In genomic region chr14:73246387-73247150, GRCh38 we compare ENCODE assay signal across 9 cellular contexts. TPM values are rescaled to one million over a fixed set of nuclear protein-coding genes. Genes with fewer than 3 reads are reported as not detected.
DNase-seq lines count a peak whose midpoint lies in the region; ATAC-seq, FAIRE-seq and TF ChIP-seq lines count a peak whose summit lies in the region.
"Had no signal": no experiment of that assay in that cellular context is flagged by ENCODE, and none has a peak within 500 bp of the region (broad histone marks: within the 10 kb centered on the region; RNA-seq: fewer than 3 reads in every experiment).

No MANE protein-coding gene starts in this region.

- 93% methylated on average over 6 of the region's 18 CpGs; no CpG with 5 or more reads in 1 of the 2 experiments for WGBS in IMR-90 (ENCODE audit: extremely low coverage in 2 of 2, insufficient read length in 1 of 2), 2 experiments
- 68 to 87% (median 83%) methylated on average over 17 to 18 of the region's 18 CpGs for WGBS in small intestine, 3 donors

- peaks cover 6% of the 10 kb centered on the region; the same call in 1 of the 2 replicates for H3K9me1 ChIP-seq in IMR-90 (ENCODE audit: insufficient read depth, low read length)

- TF ChIP-seq CTCF in CD14-positive monocyte (IDR thresholded peaks at IDR 0.05) (no peak), IMR-90 (conservative IDR thresholded peaks at IDR 0.05; ENCODE audit: low read depth, low read length) (no peak), chondrocyte (IDR thresholded peaks at IDR 0.05) (no peak), natural killer cell (IDR thresholded peaks at IDR 0.05) (no peak)

- intact Hi-C loops in CD14-positive monocyte (cut with micrococcal nuclease) (no loop called here), IMR-90 (cut with micrococcal nuclease) (no loop called here), natural killer cell (cut with micrococcal nuclease) (no loop called here)

- no peak overlapping the region for H2AK5ac ChIP-seq in IMR-90 (ENCODE audit: low read depth, low read length)

- no peak overlapping the region for H3K18ac ChIP-seq in IMR-90 (ENCODE audit: low read depth, low read length)

- POLR2A ChIA-PET in IMR-90 (lab: Charles Lee; ENCODE audit: unreplicated experiment) = no interaction called here

- H3K23ac ChIP-seq in IMR-90 (ENCODE audit: low read depth, low read length) = no peak overlapping the region

- no peak overlapping the region for H4K91ac ChIP-seq in IMR-90 (ENCODE audit: insufficient read depth, low read depth, low read length)

- H2AK9ac ChIP-seq in IMR-90 (replicated peaks; ENCODE audit: low read depth, low read length, poor library complexity) = peak overlapping the region; percentile 15

- H3K4me3 Mint-ChIP-seq in CD14-positive monocyte = peak overlapping the region; percentile 77 to 88
- H3K4me3 Mint-ChIP-seq in chondrocyte (ENCODE audit: unreplicated experiment) = no peak overlapping the region
- H3K4me3 Mint-ChIP-seq in natural killer cell = peak overlapping the region; percentile 92

- H3K27me3 ChIP-seq in IMR-90 (ENCODE audit: control insufficient read depth, insufficient read depth, low read length) (peaks cover 8% of the 10 kb centered on the region; the same call in 1 of the 2 replicates), small intestine (ENCODE audit: control insufficient read depth in 2 of 2, insufficient read depth in 2 of 2, low read length in 2 of 2) (peaks cover 0 to 2% of the 10 kb centered on the region in 2 donors)

- H3K14ac ChIP-seq in IMR-90 (replicated peaks; ENCODE audit: low read depth, low read length) = 0 out of 2 replicates have a peak overlapping the region, but pooled peaks have one; percentile 52

- TF ChIP-seq POLR2A in IMR-90 (IDR thresholded peaks at IDR 0.05; ENCODE audit: low read depth, low read length) = no peak

- H2BK20ac ChIP-seq in IMR-90 (ENCODE audit: low read depth, low read length) = no peak overlapping the region

- no peak for ATAC-seq in IMR-90 (ENCODE audit: low read depth)
- no peak for ATAC-seq in natural killer cell
- no peak for ATAC-seq in GM21576 (IDR thresholded peaks at IDR 0.05; ENCODE audit: unreplicated experiment)
- no peak for ATAC-seq in HG03108 (IDR thresholded peaks at IDR 0.05; ENCODE audit: unreplicated experiment)

- 0 out of 2 replicates have a peak overlapping the region, but pooled peaks have one; percentile 56 for H3K4ac ChIP-seq in IMR-90 (ENCODE audit: low read depth, low read length)

- no peak for TF ChIP-seq RAD21 in IMR-90 (IDR thresholded peaks at IDR 0.05; ENCODE audit: low read length)

- H3K27ac Mint-ChIP-seq in CD14-positive monocyte (no peak overlapping the region), chondrocyte (ENCODE audit: unreplicated experiment) (peak overlapping the region; percentile 22), natural killer cell (peak overlapping the region; percentile 1 to 38)

- peak overlapping the region; percentile 69 to 79; a peak in 2 of 4 replicates for H4K8ac ChIP-seq in IMR-90 (ENCODE audit: low read depth in 2 of 2, low read length in 2 of 2)

- H3K9me3 Mint-ChIP-seq in CD14-positive monocyte (peaks cover 0 to 3% (median under 1%) of the 10 kb centered on the region in 7 donors), chondrocyte (ENCODE audit: low read depth) (no peaks in the 10 kb centered on the region), natural killer cell (no peaks in the 10 kb centered on the region)

- peaks cover 2% of the 10 kb centered on the region for H3K9me3 ChIP-seq in IMR-90 (ENCODE audit: control insufficient read depth, insufficient read depth, low read length)
- H3K9me3 ChIP-seq in small intestine (ENCODE audit: control insufficient read depth, low read depth) = no peaks in the 10 kb centered on the region

- H4K5ac ChIP-seq in IMR-90 (ENCODE audit: low read depth, low read length) = no peak overlapping the region

- CTCF ChIA-PET in IMR-90 (lab: Yijun Ruan, JAX) = interaction anchor here (0.7 kb wide), 1 partner anchor 432 kb away, joined by 4 read pairs; no protein-coding TSS in a partner anchor

- H3K27me3 Mint-ChIP-seq in CD14-positive monocyte (ENCODE audit: low read depth in 3 of 3) = peaks cover 24 to 35% (median 29%) of the 10 kb centered on the region in 3 donors
- no peaks in the 10 kb centered on the region for H3K27me3 Mint-ChIP-seq in chondrocyte (ENCODE audit: low read depth)
- H3K27me3 Mint-ChIP-seq in natural killer cell (ENCODE audit: low read depth in 2 of 2) = peaks cover 31 to 43% of the 10 kb centered on the region in 2 donors

- no peak overlapping the region for H2BK15ac ChIP-seq in IMR-90 (ENCODE audit: low read depth, low read length)

- peaks cover 2% of the 10 kb centered on the region; the same call in 1 of the 2 replicates for H3K4me1 ChIP-seq in IMR-90 (ENCODE audit: control insufficient read depth, insufficient read depth, low read length)
- H3K4me1 ChIP-seq in small intestine (ENCODE audit: control insufficient read depth in 2 of 2, insufficient read depth in 1 of 2, low read depth in 1 of 2, low read length in 1 of 2) = no peaks in the 10 kb centered on the region

- no peak overlapping the region for H2BK120ac ChIP-seq in IMR-90 (ENCODE audit: low read depth, low read length)

- dilution Hi-C loops in IMR-90 (cut with HindIII; ENCODE audit: low sequenced_read_pairs, unreplicated experiment) = no loop called here

- no peak overlapping the region for H3K9ac ChIP-seq in IMR-90 (ENCODE audit: low read depth, low read length)

- H3K79me1 ChIP-seq in IMR-90 (ENCODE audit: low read depth in 1 of 2, low read length in 2 of 2) = peaks cover 0 to 8% of the 10 kb centered on the region in 2 experiments; a peak in 2 of 4 replicates

- H3K4me3 ChIP-seq in IMR-90 (ENCODE audit: insufficient read depth, low read depth, low read length) (peak overlapping the region; percentile 61; the same call in 1 of the 2 replicates), small intestine (ENCODE audit: low read depth in 1 of 2, low read length in 2 of 2) (no peak overlapping the region)

- no peaks in the 10 kb centered on the region for H3K36me3 ChIP-seq in IMR-90 (ENCODE audit: control insufficient read depth, insufficient read depth, low read length)
- H3K36me3 ChIP-seq in small intestine (ENCODE audit: control insufficient read depth in 2 of 2, insufficient read depth in 2 of 2, low read length in 2 of 2) = no peaks in the 10 kb centered on the region

- FAIRE-seq in small intestine (lab: Jason Lieb, UNC) = no peak

- H3K27ac ChIP-seq in IMR-90 (ENCODE audit: insufficient read depth, low read length) (no peak overlapping the region), small intestine (ENCODE audit: low read depth in 1 of 2, low read length in 1 of 2) (no peak overlapping the region)

- no peaks in the 10 kb centered on the region; the same call in 1 of the 2 replicates for H4K20me1 ChIP-seq in IMR-90 (ENCODE audit: insufficient read depth, low read length)

- no peak overlapping the region for H2BK5ac ChIP-seq in IMR-90 (ENCODE audit: low read depth, low read length, poor library complexity, severe bottlenecking)

- H3K4me2 ChIP-seq in IMR-90 (ENCODE audit: low read depth, low read length) = peak overlapping the region; percentile 70

- H3K4me1 Mint-ChIP-seq in CD14-positive monocyte (peaks cover 41% of the 10 kb centered on the region), chondrocyte (ENCODE audit: low read depth) (peaks cover 21% of the 10 kb centered on the region), natural killer cell (peaks cover 14 to 34% of the 10 kb centered on the region in 2 donors)

- DNase-seq in CD14-positive monocyte (ENCODE audit: low spot score) (peak; percentile 4), IMR-90 (no peak), chondrocyte (ENCODE audit: low spot score) (no peak), natural killer cell (no peak), NCI-H446 (lab: John Stamatoyannopoulos, UW) (no peak), small intestine (no peak)
- DNase-seq: NCI-H2081 treated with DMSO at 0.1 percent for 48 hours had no signal

- peak overlapping the region; percentile 59 for H2AFZ ChIP-seq in IMR-90 (replicated peaks; ENCODE audit: low read length, poor library complexity)

- no peak overlapping the region for H3K56ac ChIP-seq in IMR-90 (ENCODE audit: extremely low read depth, insufficient read depth, low read length)

- peaks cover 0 to 4% of the 10 kb centered on the region in 2 donors for H3K36me3 Mint-ChIP-seq in CD14-positive monocyte
- peaks cover 9% of the 10 kb centered on the region for H3K36me3 Mint-ChIP-seq in chondrocyte (ENCODE audit: low read depth)
- H3K36me3 Mint-ChIP-seq in natural killer cell = no peaks in the 10 kb centered on the region

- BruUV-seq in IMR-90 (replicated peaks; lab: Mats Ljungman, UMichigan) = no TSS peak

- in situ Hi-C loops in IMR-90 (cut with MboI; ENCODE audit: low sequenced_read_pairs) = no loop called here

TF ChIP-seq in IMR-90, 13 proteins besides CTCF, POLR2A, EP300 and RAD21 (continues in another document):
- TF ChIP-seq, protein P1, sequence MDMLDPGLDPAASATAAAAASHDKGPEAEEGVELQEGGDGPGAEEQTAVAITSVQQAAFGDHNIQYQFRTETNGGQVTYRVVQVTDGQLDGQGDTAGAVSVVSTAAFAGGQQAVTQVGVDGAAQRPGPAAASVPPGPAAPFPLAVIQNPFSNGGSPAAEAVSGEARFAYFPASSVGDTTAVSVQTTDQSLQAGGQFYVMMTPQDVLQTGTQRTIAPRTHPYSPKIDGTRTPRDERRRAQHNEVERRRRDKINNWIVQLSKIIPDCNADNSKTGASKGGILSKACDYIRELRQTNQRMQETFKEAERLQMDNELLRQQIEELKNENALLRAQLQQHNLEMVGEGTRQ (IDR thresholded peaks at IDR 0.05; ENCODE audit: low read depth, low read length) = no peak
- TF ChIP-seq MXI1 (IDR thresholded peaks at IDR 0.05; ENCODE audit: borderline replicate concordance, low read depth, low read length) (no peak), RCOR1 (IDR thresholded peaks at IDR 0.05; ENCODE audit: insufficient replicate concordance, low read length) (no peak), CHD1 (IDR thresholded peaks at IDR 0.05; ENCODE audit: low read depth, low read length) (no peak), BHLHE40 (IDR thresholded peaks at IDR 0.05; ENCODE audit: low read depth, low read length) (no peak), MAFK (IDR thresholded peaks at IDR 0.05; ENCODE audit: low read depth, low read length) (no peak), RFX5 (IDR thresholded peaks at IDR 0.05; ENCODE audit: low read depth, low read length) (no peak), MAZ (IDR thresholded peaks at IDR 0.05; ENCODE audit: borderline replicate concordance, low read depth, low read length) (no peak), SMC3 (IDR thresholded peaks at IDR 0.05; ENCODE audit: low read depth, low read length) (no peak), CEBPB (IDR thresholded peaks at IDR 0.05; ENCODE audit: low read depth, low read length) (no peak), FOS (IDR thresholded peaks at IDR 0.05; ENCODE audit: low read depth, low read length) (no peak)

RNA-seq across cellular contexts. Expression of gene PAPLN, which starts 9.3 kb away (rescaled TPM):
- polyA plus RNA-seq in CD14-positive monocyte = under 1 TPM; 0.58 to 0.73 TPM
- total RNA-seq in IMR-90 (2012; rRNA removed) = 0.28 and 0.36 TPM in 2 replicates
- 0.83 and 1.2 TPM in 2 replicates for polyA plus RNA-seq in IMR-90 (2012; rRNA removed)
- polyA plus RNA-seq in IMR-90 (2012; cell fraction: cytosol; rRNA removed) = 0.34 and 0.79 TPM in 2 replicates
- 10.9 and 11.7 TPM in 2 replicates for polyA plus RNA-seq in IMR-90 (2012; cell fraction: nucleus; rRNA removed; ENCODE audit: low replicate concordance)
- 16.4 to 45.3 TPM (median 16.8 TPM) in 3 replicates for total RNA-seq in chondrocyte
- total RNA-seq in natural killer cell = under 1 TPM; 0.24 to 0.70 (median 0.34) TPM
- polyA plus RNA-seq in small intestine = 1 to 10 TPM in 2 of 3 donors, under 1 TPM in 1; 0.45 to 3.0 (median 1.1) TPM

Comparison
In these comparisons a context has a peak if more than half of its experiments do, and no peak if none do; other contexts are left out.
1. H3K27ac Mint-ChIP-seq: peak in chondrocyte (single experiment) and natural killer cell (2 of 2); none in CD14-positive monocyte (0 of 7).
2. RNA of gene PAPLN, which starts 9.3 kb away (total RNA-seq): 16.4 to 45.3 TPM in chondrocyte; 0.28 to 0.36 TPM in IMR-90 and 0.24 to 0.70 TPM in natural killer cell; every median in the first group is over 10 times any median in the second.